In genomic region chr4:17064959-17065358, GRCh38 we compare ENCODE assay signal across 24 cellular contexts.
"Had no signal": no experiment of that assay in that cellular context is flagged by ENCODE, and none has a peak within 500 bp of the region (broad histone marks: within the 10 kb centered on the region; RNA-seq: fewer than 3 reads in every experiment).

No MANE protein-coding gene starts in this region.

- H3K27ac Mint-ChIP-seq: activated CD4-positive, alpha-beta T cell treated with anti-CD3 and anti-CD28 coated beads for 36 hours; activated naive CD4-positive, alpha-beta T cell treated with anti-CD3 and anti-CD28 coated beads, Interleukin-2, amount 50 U/mL, for 72 hours; activated T-cell treated with anti-CD3 and anti-CD28 coated beads, Interleukin-2, amount 50 U/mL, for 72 hours; progenitor cell of endocrine pancreas had no signal

- H3K4me1 ChIP-seq: body of pancreas, left lung, lower lobe of right lung, right lobe of liver had no signal

- H3K36me3 ChIP-seq: heart left ventricle, left lung, lower lobe of right lung, ovary, right lobe of liver, transverse colon had no signal

- H3K27ac ChIP-seq: body of pancreas, foreskin keratinocyte, heart left ventricle, left lung, lower lobe of right lung, ovary, right lobe of liver, skin epidermis, testis, transverse colon had no signal

- H3K27me3 ChIP-seq: body of pancreas, foreskin keratinocyte, heart left ventricle, left lung, ovary, right lobe of liver, testis, transverse colon had no signal

- H3K9me3 ChIP-seq: body of pancreas, heart left ventricle, left lung, lower lobe of right lung, ovary, right lobe of liver, testis, transverse colon had no signal

- H3K4me3 ChIP-seq: body of pancreas, heart left ventricle, left lung, lower lobe of right lung, ovary, right lobe of liver, skin epidermis, testis, transverse colon had no signal

- H3K36me3 Mint-ChIP-seq: activated naive CD4-positive, alpha-beta T cell treated with anti-CD3 and anti-CD28 coated beads, Interleukin-2, amount 50 U/mL, for 72 hours had no signal

- H3K4me3 Mint-ChIP-seq: activated CD4-positive, alpha-beta T cell treated with anti-CD3 and anti-CD28 coated beads for 36 hours; activated T-cell treated with anti-CD3 and anti-CD28 coated beads, Interleukin-2, amount 50 U/mL, for 72 hours; nephron had no signal

- DNase-seq: activated CD4-positive, alpha-beta T cell treated with anti-CD3 and anti-CD28 coated beads for 36 hours; activated CD4-positive, CD25-positive, alpha-beta regulatory T cell; activated naive CD4-positive, alpha-beta T cell; activated T-cell treated with anti-CD3 and anti-CD28 coated beads for 4 hours; activated T-cell treated with anti-CD3 and anti-CD28 coated beads, Interleukin-2, amount 50 U/mL, for 72 hours; aorta; body of pancreas; dermis blood vessel endothelial cell; effector CD4-positive, alpha-beta T cell; foreskin keratinocyte; heart left ventricle; left lung; lower lobe of right lung; ovary; right lobe of liver; stimulated activated CD4-positive, alpha-beta T cell treated with anti-CD3 and anti-CD28 coated beads, Interleukin-12 subunit alpha, Interleukin-12 subunit beta, amount 100 ng/mL, for 4 hours; stimulated activated CD4-positive, alpha-beta T cell treated with anti-CD3 and anti-CD28 coated beads, Interleukin-4, amount 100 ng/mL, for 1 hour; stimulated activated naive CD8-positive, alpha-beta T cell treated with anti-CD3 and anti-CD28 coated beads, Interleukin-15, Interleukin-2, amounts not matched to agents 100 U/mL and 50 U/mL, for 24 hours; testis; transverse colon had no signal

- H3K4me1 Mint-ChIP-seq: activated CD4-positive, alpha-beta T cell treated with anti-CD3 and anti-CD28 coated beads for 36 hours had no signal
